In the genomic region with DNA sequence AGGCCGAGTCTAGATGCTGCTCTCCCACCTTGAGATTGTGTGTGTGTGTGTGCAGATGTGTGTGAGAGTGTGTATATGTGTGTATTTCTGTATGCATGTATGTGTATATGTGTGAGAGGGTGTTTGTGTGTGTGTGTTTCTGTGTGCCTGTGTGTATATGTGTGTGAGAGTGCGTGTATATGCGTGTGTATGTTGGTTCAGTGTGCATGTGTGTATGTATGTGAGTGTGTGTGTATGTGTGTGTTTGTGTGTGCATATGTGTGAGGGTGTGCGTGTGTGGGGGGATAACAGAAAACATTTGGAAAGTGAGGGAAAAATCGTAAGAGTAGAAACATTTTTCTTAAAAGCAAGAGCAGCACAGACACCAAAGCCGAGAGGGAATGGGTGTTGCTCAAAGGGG, we compare ENCODE assay signal across 20 cellular contexts.
"Had no signal": no experiment of that assay in that cellular context is flagged by ENCODE, and none has a peak within 500 bp of the region (broad histone marks: within the 10 kb centered on the region; RNA-seq: fewer than 3 reads in every experiment).

No MANE protein-coding gene starts in this region.

- H3K4me3 ChIP-seq: gastroesophageal sphincter, upper lobe of left lung had no signal

- H3K27ac ChIP-seq: gastroesophageal sphincter, upper lobe of left lung, VCaP had no signal

- H3K4me1 Mint-ChIP-seq: activated naive CD4-positive, alpha-beta T cell treated with anti-CD3 and anti-CD28 coated beads, Interleukin-2, amount 50 U/mL, for 24 hours; activated naive CD8-positive, alpha-beta T cell treated with anti-CD3 and anti-CD28 coated beads, Interleukin-2, amount 50 U/mL, for 24 hours had no signal

- ATAC-seq: activated CD4-positive, CD25-positive, alpha-beta regulatory T cell treated with anti-CD3 and anti-CD28 coated beads, Interleukin-2, amount 50 U/mL, for 24 hours; activated CD8-positive, alpha-beta T cell treated with anti-CD3 and anti-CD28 coated beads for 36 hours; activated naive CD8-positive, alpha-beta T cell treated with anti-CD3 and anti-CD28 coated beads, Interleukin-2, amount 50 U/mL, for 24 hours; activated T-cell treated with anti-CD3 and anti-CD28 coated beads, Interleukin-2, amount 50 U/mL, for 4 hours; left colon had no signal

- H3K4me3 Mint-ChIP-seq: activated CD8-positive, alpha-beta T cell treated with anti-CD3 and anti-CD28 coated beads for 36 hours; activated naive CD4-positive, alpha-beta T cell treated with anti-CD3 and anti-CD28 coated beads, Interleukin-2, amount 50 U/mL, for 24 hours; activated naive CD8-positive, alpha-beta T cell treated with anti-CD3 and anti-CD28 coated beads, Interleukin-2, amount 50 U/mL, for 24 hours; activated T-cell treated with anti-CD3 and anti-CD28 coated beads, Interleukin-2, amount 50 U/mL, for 4 hours; stimulated activated naive CD8-positive, alpha-beta T cell treated with anti-CD3 and anti-CD28 coated beads, Interleukin-15, Interleukin-2, amounts not matched to agents 100 ng/mL and 50 ng/mL, for 24 hours; T-helper 1 cell treated with Interleukin-12 subunit alpha and Interleukin-12 subunit beta and Interleukin-4 antibody, amounts not matched to agents 30 μg/mL and 1 μg/mL, for 36 hours had no signal

- H3K27me3 ChIP-seq: gastroesophageal sphincter, upper lobe of left lung had no signal

- H3K4me1 ChIP-seq: upper lobe of left lung had no signal

- H3K27ac Mint-ChIP-seq: activated CD8-positive, alpha-beta T cell treated with anti-CD3 and anti-CD28 coated beads for 36 hours; activated naive CD4-positive, alpha-beta T cell treated with anti-CD3 and anti-CD28 coated beads, Interleukin-2, amount 50 U/mL, for 24 hours; activated naive CD8-positive, alpha-beta T cell treated with anti-CD3 and anti-CD28 coated beads, Interleukin-2, amount 50 U/mL, for 24 hours; activated T-helper 2 cell treated with anti-CD3 and anti-CD28 coated beads, Interferon-gamma antibody, Interleukin-2, Interleukin-4, amounts not matched to agents 10 μg/mL and 5 μg/mL and 100 μg/mL, durations not matched to agents 14 hours and 24 hours and 36 hours; stimulated activated naive CD8-positive, alpha-beta T cell treated with anti-CD3 and anti-CD28 coated beads, Interleukin-15, Interleukin-2, amounts not matched to agents 100 ng/mL and 50 ng/mL, for 24 hours; T-helper 1 cell treated with Interleukin-12 subunit alpha and Interleukin-12 subunit beta and Interleukin-4 antibody, amounts not matched to agents 30 μg/mL and 1 μg/mL, for 36 hours had no signal

- H3K36me3 ChIP-seq: gastroesophageal sphincter, upper lobe of left lung had no signal

- DNase-seq: activated CD4-positive, alpha-beta T cell treated with anti-CD3 and anti-CD28 coated beads for 48 hours; activated CD8-positive, alpha-beta T cell treated with anti-CD3 and anti-CD28 coated beads for 36 hours; activated naive CD8-positive, alpha-beta T cell treated with anti-CD3 and anti-CD28 coated beads, Interleukin-2, amount 50 U/mL, for 24 hours; activated T-cell treated with anti-CD3 and anti-CD28 coated beads, Interleukin-2, amount 50 U/mL, for 4 hours; cerebellar nuclear complex; cortex of kidney; mammary epithelial cell; occipital lobe; stimulated activated CD4-positive, alpha-beta T cell treated with anti-CD3 and anti-CD28 coated beads, Interleukin-2, amount 100 ng/mL, for 48 hours; SW 1271; T-helper 9 cell had no signal

- H3K9me3 Mint-ChIP-seq: activated naive CD4-positive, alpha-beta T cell treated with anti-CD3 and anti-CD28 coated beads, Interleukin-2, amount 50 U/mL, for 24 hours had no signal
